ENCODE assay signal across 1 cellular context in the genomic region with DNA sequence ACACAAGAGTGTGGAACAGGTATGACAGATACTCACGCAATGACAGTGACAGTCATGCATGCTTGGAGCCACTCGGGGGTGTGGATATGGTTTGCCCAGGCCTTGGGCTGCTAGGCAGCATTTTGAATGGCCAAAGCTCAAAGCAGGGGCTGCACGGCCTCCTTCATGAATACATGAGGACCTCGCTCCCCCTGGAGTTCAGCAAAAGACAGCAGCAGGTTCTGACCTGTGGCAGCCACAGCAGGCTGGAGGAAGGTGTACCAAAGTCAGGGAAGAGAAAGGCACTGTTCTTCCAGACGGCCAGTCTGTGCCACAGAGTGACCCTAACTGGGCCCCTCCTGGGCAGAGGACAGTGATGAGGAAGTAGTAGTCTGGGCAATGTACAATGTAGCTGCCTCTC.
TF ChIP-seq lines count a peak whose summit lies in the region.

No MANE protein-coding gene starts in this region.

TF ChIP-seq in A549, 52 proteins besides CTCF, POLR2A, EP300 and RAD21:
- no peak for TF ChIP-seq ZFP36 (IDR thresholded peaks at IDR 0.05; ENCODE audit: borderline replicate concordance, partially characterized antibody)
- no peak for TF ChIP-seq CBX8 (IDR thresholded peaks at IDR 0.05)
- no peak for TF ChIP-seq ZNF302 (CRISPR knock-in tag; IDR thresholded peaks at IDR 0.05)
- no peak for TF ChIP-seq EHF (CRISPR knock-in tag; IDR thresholded peaks at IDR 0.05)
- TF ChIP-seq BHLHE40 (IDR thresholded peaks at IDR 0.05; ENCODE audit: low read depth, low read length): no peak
- TF ChIP-seq JUN (IDR thresholded peaks at IDR 0.05): no peak
- no peak for TF ChIP-seq SMC3 (IDR thresholded peaks at IDR 0.05)
- no peak for TF ChIP-seq TFCP2L1 (CRISPR knock-in tag; IDR thresholded peaks at IDR 0.05)
- TF ChIP-seq, protein P1, sequence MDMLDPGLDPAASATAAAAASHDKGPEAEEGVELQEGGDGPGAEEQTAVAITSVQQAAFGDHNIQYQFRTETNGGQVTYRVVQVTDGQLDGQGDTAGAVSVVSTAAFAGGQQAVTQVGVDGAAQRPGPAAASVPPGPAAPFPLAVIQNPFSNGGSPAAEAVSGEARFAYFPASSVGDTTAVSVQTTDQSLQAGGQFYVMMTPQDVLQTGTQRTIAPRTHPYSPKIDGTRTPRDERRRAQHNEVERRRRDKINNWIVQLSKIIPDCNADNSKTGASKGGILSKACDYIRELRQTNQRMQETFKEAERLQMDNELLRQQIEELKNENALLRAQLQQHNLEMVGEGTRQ (IDR thresholded peaks at IDR 0.05): no peak
- no peak for TF ChIP-seq HOXA7 (CRISPR knock-in tag; IDR thresholded peaks at IDR 0.05)
- no peak for TF ChIP-seq GATA3 (IDR thresholded peaks at IDR 0.05; ENCODE audit: borderline replicate concordance)
- TF ChIP-seq, protein P2, sequence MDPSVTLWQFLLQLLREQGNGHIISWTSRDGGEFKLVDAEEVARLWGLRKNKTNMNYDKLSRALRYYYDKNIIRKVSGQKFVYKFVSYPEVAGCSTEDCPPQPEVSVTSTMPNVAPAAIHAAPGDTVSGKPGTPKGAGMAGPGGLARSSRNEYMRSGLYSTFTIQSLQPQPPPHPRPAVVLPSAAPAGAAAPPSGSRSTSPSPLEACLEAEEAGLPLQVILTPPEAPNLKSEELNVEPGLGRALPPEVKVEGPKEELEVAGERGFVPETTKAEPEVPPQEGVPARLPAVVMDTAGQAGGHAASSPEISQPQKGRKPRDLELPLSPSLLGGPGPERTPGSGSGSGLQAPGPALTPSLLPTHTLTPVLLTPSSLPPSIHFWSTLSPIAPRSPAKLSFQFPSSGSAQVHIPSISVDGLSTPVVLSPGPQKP (IDR thresholded peaks at IDR 0.05; ENCODE audit: low read depth, low read length): no peak
- TF ChIP-seq, protein P3, sequence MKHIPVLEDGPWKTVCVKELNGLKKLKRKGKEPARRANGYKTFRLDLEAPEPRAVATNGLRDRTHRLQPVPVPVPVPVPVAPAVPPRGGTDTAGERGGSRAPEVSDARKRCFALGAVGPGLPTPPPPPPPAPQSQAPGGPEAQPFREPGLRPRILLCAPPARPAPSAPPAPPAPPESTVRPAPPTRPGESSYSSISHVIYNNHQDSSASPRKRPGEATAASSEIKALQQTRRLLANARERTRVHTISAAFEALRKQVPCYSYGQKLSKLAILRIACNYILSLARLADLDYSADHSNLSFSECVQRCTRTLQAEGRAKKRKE (CRISPR knock-in tag; IDR thresholded peaks at IDR 0.05; ENCODE audit: low read depth): no peak
